In genomic region chr18:76264851-76265250, GRCh38 we compare ENCODE assay signal across 22 cellular contexts.
A peak's percentile ranks its signal among the peaks of the same experiment; 100 is the strongest.
DNase-seq lines count a peak whose midpoint lies in the region; ATAC-seq and TF ChIP-seq lines count a peak whose summit lies in the region.
"Had no signal": no experiment of that assay in that cellular context is flagged by ENCODE, and none has a peak within 500 bp of the region (broad histone marks: within the 10 kb centered on the region; RNA-seq: fewer than 3 reads in every experiment).

No MANE protein-coding gene starts in this region.

- no peaks in the 10 kb centered on the region for H3K4me1 ChIP-seq in prostate gland (replicated peaks)
- H3K4me1 ChIP-seq in uterus, result peaks cover 14 to 22% of the 10 kb centered on the region in 2 donors
- H3K4me1 ChIP-seq: BE2C, Caco-2, parathyroid adenoma had no signal

- H3K4me3 ChIP-seq in foreskin fibroblast (ENCODE audit: low read depth in 1 of 2, low read length in 2 of 2) (no peak overlapping the region), prostate gland (no peak overlapping the region), uterus (no peak overlapping the region)

- ATAC-seq in GM18498 (IDR thresholded peaks at IDR 0.05; ENCODE audit: unreplicated experiment), result no peak
- ATAC-seq: activated T-helper 17 cell treated with anti-CD3 and anti-CD28 coated beads, Interleukin-2, amount 50 U/mL, for 72 hours had no signal

- H3K36me3 ChIP-seq in prostate gland (no peaks in the 10 kb centered on the region), uterus (no peaks in the 10 kb centered on the region)
- H3K36me3 ChIP-seq: BE2C had no signal

- no peak for TF ChIP-seq CTCF in foreskin fibroblast (IDR thresholded peaks at IDR 0.05; ENCODE audit: low read depth, low read length)
- TF ChIP-seq CTCF in prostate gland (IDR thresholded peaks at IDR 0.05), result no peak
- TF ChIP-seq CTCF in uterus (IDR thresholded peaks at IDR 0.05), result peak in 1 of 4 experiments; percentile 9

- intact Hi-C loops in prostate gland (cut with DNase I), result loop anchor here (10.0 kb wide), 1 partner anchor 440 kb away; no protein-coding TSS in a partner anchor
- intact Hi-C loops in uterus (cut with DNase I; ENCODE audit: low total_unique reads), result no loop called here

- H3K9me3 ChIP-seq in prostate gland, result no peaks in the 10 kb centered on the region
- H3K9me3 ChIP-seq in uterus, result no peaks in the 10 kb centered on the region
- H3K9me3 ChIP-seq: BE2C, Caco-2, SK-N-SH had no signal

- DNase-seq in DMS53 (lab: John Stamatoyannopoulos, UW), result peak; percentile 29
- DNase-seq in DMS53 treated with DMSO at 0.1 percent for 48 hours (lab: John Stamatoyannopoulos, UW; ENCODE audit: unreplicated experiment), result no peak
- peak; percentile 37 to 77 for DNase-seq in foreskin fibroblast
- no peak for DNase-seq in prostate gland (ENCODE audit: low spot score)
- DNase-seq in uterus, result no peak
- DNase-seq in NCI-H345 (lab: John Stamatoyannopoulos, UW), result no peak
- no peak for DNase-seq in activated T-cell treated with anti-CD3 and anti-CD28 coated beads, Interleukin-2, amount 50 U/mL, for 48 hours
- DNase-seq: 8988T; BE2C; Caco-2; effector CD8-positive, alpha-beta T cell; erythroblast; naive B cell; NCI-H1105; NCI-H2107; NCI-H69; SK-N-SH; stimulated activated CD8-positive, alpha-beta memory T cell treated with anti-CD3 and anti-CD28 coated beads, Interleukin-4, amount 100 ng/mL, for 48 hours; T-helper 2 cell had no signal

- no peak for TF ChIP-seq POLR2A in prostate gland (IDR thresholded peaks at IDR 0.05)
- no peak for TF ChIP-seq POLR2A in uterus (IDR thresholded peaks at IDR 0.05)

- H3K27ac ChIP-seq in prostate gland, result peak overlapping the region; percentile 48 to 65
- peak overlapping the region; percentile 94 to 98 for H3K27ac ChIP-seq in uterus
- H3K27ac ChIP-seq: parathyroid adenoma had no signal

- H3K27me3 ChIP-seq in prostate gland (replicated peaks; ENCODE audit: insufficient read depth) (no peaks in the 10 kb centered on the region), uterus (no peaks in the 10 kb centered on the region)
- H3K27me3 ChIP-seq: BE2C had no signal

- WGBS in prostate gland, result 73% methylated on average over 10 of the region's 10 CpGs

Comparison
In these comparisons a context has a peak if more than half of its experiments do, and no peak if none do; other contexts are left out.
1. DNase-seq: peak in DMS53 (single experiment) and foreskin fibroblast (2 of 2); none in DMS53 treated with DMSO at 0.1 percent for 48 hours (single experiment), prostate gland (single experiment), uterus (0 of 2), NCI-H345 (single experiment) and activated T-cell treated with anti-CD3 and anti-CD28 coated beads, Interleukin-2, amount 50 U/mL, for 48 hours (0 of 2).